ENCODE assay signal across 29 cellular contexts in genomic region chrX:13256562-13256961, GRCh38.
DNase-seq lines count a peak whose midpoint lies in the region; ATAC-seq, FAIRE-seq and TF ChIP-seq lines count a peak whose summit lies in the region.
"Had no signal": no experiment of that assay in that cellular context is flagged by ENCODE, and none has a peak within 500 bp of the region (broad histone marks: within the 10 kb centered on the region; RNA-seq: fewer than 3 reads in every experiment).

No MANE protein-coding gene starts in this region.

- no peaks in the 10 kb centered on the region for H4K20me1 ChIP-seq in BLaER1
- no peaks in the 10 kb centered on the region for H4K20me1 ChIP-seq in MM.1S (ENCODE audit: insufficient read depth, low read length)
- H4K20me1 ChIP-seq in GM12878 (ENCODE audit: control insufficient read depth, insufficient read depth), result no peaks in the 10 kb centered on the region

- H3K27ac ChIP-seq in BLaER1, result no peak overlapping the region
- H3K27ac ChIP-seq in MM.1S (ENCODE audit: low read length), result peak overlapping the region; percentile 71; the same call in 1 of the 2 replicates
- peak overlapping the region; percentile 92 for H3K27ac ChIP-seq in GM12878 (ENCODE audit: control insufficient read depth, insufficient read depth)
- H3K27ac ChIP-seq in right lobe of liver, result no peak overlapping the region
- H3K27ac ChIP-seq: ascending aorta, HL-60, left lung, thyroid gland had no signal

- H3K36me3 ChIP-seq in BLaER1, result no peaks in the 10 kb centered on the region
- H3K36me3 ChIP-seq in MM.1S (replicated peaks; ENCODE audit: insufficient read depth, low read length), result no peaks in the 10 kb centered on the region
- H3K36me3 ChIP-seq in GM12878 (ENCODE audit: control insufficient read depth in 2 of 2, insufficient read depth in 2 of 2, low read length in 1 of 2), result no peaks in the 10 kb centered on the region
- H3K36me3 ChIP-seq in right lobe of liver, result no peaks in the 10 kb centered on the region
- H3K36me3 ChIP-seq: ascending aorta, esophagus squamous epithelium, left lung, thyroid gland had no signal

- H3K4me2 ChIP-seq in BLaER1 (peak overlapping the region; percentile 65), MM.1S (ENCODE audit: low read depth, low read length) (peak overlapping the region; percentile 87; the same call in 1 of the 2 replicates), GM12878 (ENCODE audit: control insufficient read depth, insufficient read depth) (peak overlapping the region; percentile 56; the same call in 1 of the 2 replicates)

- in situ Hi-C loops in GM12878 (cut with MboI), result loop anchor here (5.0 to 10.0 kb wide), 3 partner anchors 164 to 304 kb away; no protein-coding TSS in a partner anchor

- peaks cover 22% of the 10 kb centered on the region for H3F3A ChIP-seq in MM.1S (ENCODE audit: insufficient read depth, low read length)

- no peak for FAIRE-seq in GM12878 (lab: Jason Lieb, UNC)
- FAIRE-seq: frontal cortex, H54, HepG2 had no signal

- POLR2A ChIA-PET in GM12878 (lab: Charles Lee), result interaction anchor here (0.5 to 5.6 kb wide), 8 partner anchors 48 to 478 kb away, joined by 3 to 49 read pairs (median 4); partner anchors contain the start of genes OFD1 and TRAPPC2

- H3K4me3 ChIP-seq in BLaER1 (no peak overlapping the region), MM.1S (ENCODE audit: low read length) (no peak overlapping the region), GM12878 (peak overlapping the region; percentile 50; the same call in 1 of the 2 replicates), right lobe of liver (no peak overlapping the region)
- H3K4me3 ChIP-seq: ascending aorta, esophagus squamous epithelium, left lung, thyroid gland had no signal

- peak; percentile 28 for DNase-seq in MM.1S
- DNase-seq in GM12878 (ENCODE audit: low read depth, low spot score), result peak; percentile 40
- DNase-seq in NCI-H187 treated with DMSO at 0.1 percent for 48 hours (lab: John Stamatoyannopoulos, UW), result no peak
- no peak for DNase-seq in inferior parietal cortex (ENCODE audit: extremely low spot score)
- DNase-seq in mucosa of gallbladder (ENCODE audit: low spot score), result no peak
- no peak for DNase-seq in right lobe of liver
- DNase-seq: activated CD8-positive, alpha-beta memory T cell treated with anti-CD3 and anti-CD28 coated beads, Interleukin-2, amount 50 U/mL, for 4 hours; Calu3; caudate nucleus; esophagus squamous epithelium; immature natural killer cell; left lung; NCI-H1436; NCI-H524 treated with DMSO at 0.1 percent for 48 hours; OCI-M1; stimulated activated CD4-positive, alpha-beta T cell treated with anti-CD3 and anti-CD28 coated beads, Interleukin-2, amount 100 ng/mL, for 48 hours; stimulated activated naive CD8-positive, alpha-beta T cell treated with anti-CD3 and anti-CD28 coated beads, Interleukin-15, Interleukin-2, amounts not matched to agents 100 U/mL and 50 U/mL, for 24 hours; SW 1271; T1000; thyroid gland had no signal

- peak; percentile 35 for ATAC-seq in GM18498 (IDR thresholded peaks at IDR 0.05; ENCODE audit: unreplicated experiment)
- ATAC-seq in GM12878, result peak; percentile 51
- ATAC-seq in right lobe of liver, result no peak
- ATAC-seq: HepG2; left lung; naive thymus-derived CD8-positive, alpha-beta T cell; WTC11 had no signal

- TF ChIP-seq CTCF in MM.1S (IDR thresholded peaks at IDR 0.05; ENCODE audit: low read length) (no peak), GM12878 (IDR thresholded peaks at IDR 0.05 in 2 of 3, conservative IDR thresholded peaks at IDR 0.05 in 1 of 3; ENCODE audit: control insufficient read depth in 2 of 3, extremely low read depth in 1 of 3, insufficient read depth in 1 of 3, low read depth in 3 of 3, low read length in 3 of 3) (no peak), right lobe of liver (IDR thresholded peaks at IDR 0.05) (no peak)

- RAD21 ChIA-PET in GM12878 (lab: Charles Lee; ENCODE audit: unreplicated experiment), result interaction anchor here (0.6 to 7.4 kb wide), 35 partner anchors 8 to 486 kb away, joined by 3 to 242 read pairs (median 5); partner anchors contain the start of gene TMSB4X

- no peak for TF ChIP-seq POLR2A in GM12878 (IDR thresholded peaks at IDR 0.05; ENCODE audit: low read depth, low read length)
- TF ChIP-seq POLR2A in right lobe of liver (IDR thresholded peaks at IDR 0.05), result no peak

- H3K27me3 ChIP-seq in BLaER1, result no peaks in the 10 kb centered on the region
- no peaks in the 10 kb centered on the region for H3K27me3 ChIP-seq in MM.1S (replicated peaks; ENCODE audit: insufficient read depth, low read length)
- H3K27me3 ChIP-seq in GM12878 (replicated peaks in 1 of 2; ENCODE audit: control insufficient read depth in 2 of 2, insufficient read depth in 2 of 2, low read length in 1 of 2), result no peaks in the 10 kb centered on the region
- no peaks in the 10 kb centered on the region for H3K27me3 ChIP-seq in right lobe of liver
- H3K27me3 ChIP-seq: ascending aorta, esophagus squamous epithelium, left lung, thyroid gland had no signal

- TF ChIP-seq RAD21 in GM12878 (IDR thresholded peaks at IDR 0.05; ENCODE audit: insufficient read depth, low read depth, low read length), result no peak

- BruUV-seq in GM12878 (replicated peaks; lab: Mats Ljungman, UMichigan), result no TSS peak

- intact Hi-C loops in GM12878 (cut with micrococcal nuclease; ENCODE audit: unreplicated experiment), result loop anchor here (2.0 to 10.0 kb wide), 5 partner anchors 126 to 442 kb away; partner anchors contain the start of gene TCEANC
- intact Hi-C loops in right lobe of liver (cut with DNase I), result no loop called here

- no peak for TF ChIP-seq EP300 in GM12878 (IDR thresholded peaks at IDR 0.05; ENCODE audit: borderline replicate concordance in 1 of 2, control insufficient read depth in 1 of 2, low read depth in 2 of 2, low read length in 2 of 2)

- peaks cover 11% of the 10 kb centered on the region for H3K9me3 ChIP-seq in BLaER1
- no peaks in the 10 kb centered on the region for H3K9me3 ChIP-seq in MM.1S (replicated peaks; ENCODE audit: insufficient read depth, low read length)
- peaks cover 20% of the 10 kb centered on the region for H3K9me3 ChIP-seq in GM12878 (replicated peaks; ENCODE audit: control insufficient read depth, insufficient read depth, low read length)
- H3K9me3 ChIP-seq in right lobe of liver, result no peaks in the 10 kb centered on the region
- H3K9me3 ChIP-seq: ascending aorta, esophagus squamous epithelium, left lung, thyroid gland had no signal

- H3K9me2 ChIP-seq in MM.1S (replicated peaks; ENCODE audit: insufficient read depth, low read length), result no peaks in the 10 kb centered on the region

- H3K9ac ChIP-seq in BLaER1 (no peak overlapping the region), MM.1S (ENCODE audit: low read length) (no peak overlapping the region; the same call in 1 of the 2 replicates), GM12878 (ENCODE audit: control insufficient read depth, insufficient read depth, low read length) (peak overlapping the region; percentile 68)

- no peaks in the 10 kb centered on the region for H3K79me2 ChIP-seq in MM.1S (ENCODE audit: low read length)
- no peaks in the 10 kb centered on the region for H3K79me2 ChIP-seq in GM12878 (ENCODE audit: control insufficient read depth, insufficient read depth, low read length)

- H2AFZ ChIP-seq in MM.1S (ENCODE audit: low read length), result peak overlapping the region; percentile 31; the same call in 1 of the 2 replicates
- H2AFZ ChIP-seq in GM12878 (ENCODE audit: control insufficient read depth, low read depth, low read length), result peak overlapping the region; percentile 13

- H3K4me1 ChIP-seq in BLaER1 (peaks cover 30% of the 10 kb centered on the region), MM.1S (ENCODE audit: low read length) (peaks cover 50% of the 10 kb centered on the region), GM12878 (ENCODE audit: control insufficient read depth, insufficient read depth, low read length) (peaks cover 58% of the 10 kb centered on the region), right lobe of liver (no peaks in the 10 kb centered on the region)
- H3K4me1 ChIP-seq: ascending aorta, esophagus squamous epithelium, left lung, thyroid gland had no signal

- SMC1A ChIA-PET in GM12878 (lab: Charles Lee; ENCODE audit: uncharacterized antibody, unreplicated experiment), result interaction anchor here (0.5 to 7.7 kb wide), 36 partner anchors 9 to 389 kb away, joined by 3 to 153 read pairs (median 5); no protein-coding TSS in a partner anchor

- CTCF ChIA-PET in GM12878 (lab: Yijun Ruan, JAX), result interaction anchor here (0.6 to 6.5 kb wide), 15 partner anchors 7 to 776 kb away, joined by 3 to 143 read pairs (median 6); no protein-coding TSS in a partner anchor

- 46% methylated on average over 2 of the region's 2 CpGs for WGBS in GM12878 (ENCODE audit: insufficient coverage, insufficient replicate concordance, low lambda C conversion rate, missing lambda C conversion rate)
- WGBS in right lobe of liver (ENCODE audit: insufficient coverage, low coverage, low lambda C conversion rate, missing lambda C conversion rate), result no CpG with 5 or more reads among the region's 2 CpGs

TF ChIP-seq in GM12878, 131 proteins besides CTCF, POLR2A, EP300 and RAD21:
- peak; percentile 89 for TF ChIP-seq RFX5 (IDR thresholded peaks at IDR 0.05; ENCODE audit: low read depth, low read length)
- TF ChIP-seq E2F4 (IDR thresholded peaks at IDR 0.05; ENCODE audit: low read depth, low read length), result no peak
- TF ChIP-seq JUNB (IDR thresholded peaks at IDR 0.05), result 0 out of 2 replicates have a peak, but pooled peaks have one; percentile 5

Comparison
In these comparisons a context has a peak if more than half of its experiments do, and no peak if none do; other contexts are left out.
1. H3K27ac ChIP-seq: peak in MM.1S (single experiment) and GM12878 (single experiment); none in BLaER1 (single experiment) and right lobe of liver (0 of 3).
2. ATAC-seq: peak in GM18498 (single experiment) and GM12878 (single experiment); none in right lobe of liver (0 of 4).
3. DNase-seq: peak in MM.1S (single experiment) and GM12878 (single experiment); none in NCI-H187 treated with DMSO at 0.1 percent for 48 hours (single experiment), inferior parietal cortex (single experiment), mucosa of gallbladder (single experiment) and right lobe of liver (0 of 3).
4. Peak in every context shown above with its lines, with median percentiles within 50 percentile points of each other: H3K4me2 ChIP-seq.